In genomic region chr7:140010194-140010895, GRCh38 we compare ENCODE assay signal across 28 cellular contexts. TPM values are rescaled to one million over a fixed set of nuclear protein-coding genes. Genes with fewer than 3 reads are reported as not detected.
A peak's percentile ranks its signal among the peaks of the same experiment; 100 is the strongest.
DNase-seq lines count a peak whose midpoint lies in the region; ATAC-seq and TF ChIP-seq lines count a peak whose summit lies in the region.
"Had no signal": no experiment of that assay in that cellular context is flagged by ENCODE, and none has a peak within 500 bp of the region (broad histone marks: within the 10 kb centered on the region; RNA-seq: fewer than 3 reads in every experiment).

No MANE protein-coding gene starts in this region.

- no peaks in the 10 kb centered on the region for H3K4me1 Mint-ChIP-seq in activated CD8-positive, alpha-beta memory T cell treated with anti-CD3 and anti-CD28 coated beads, Interleukin-2, amount 10 ng/mL, durations not matched to agents 7 days and 5 days

- TF ChIP-seq CTCF in WERI-Rb-1 (IDR thresholded peaks at IDR 0.05; ENCODE audit: low read depth, low read length) = no peak

- no peaks in the 10 kb centered on the region for H3K36me3 ChIP-seq in WERI-Rb-1
- H3K36me3 ChIP-seq: SJSA1, uterus had no signal

- no peaks in the 10 kb centered on the region for H3K27me3 Mint-ChIP-seq in activated CD8-positive, alpha-beta memory T cell treated with anti-CD3 and anti-CD28 coated beads, Interleukin-2, amount 10 ng/mL, durations not matched to agents 7 days and 5 days
- H3K27me3 Mint-ChIP-seq: activated CD8-positive, alpha-beta T cell treated with anti-CD3 and anti-CD28 coated beads for 36 hours; dendritic cell treated with granulocyte-macrophage colony-stimulating factor and Interleukin-4, amounts not matched to agents 40 ng/mL and 50 ng/mL, for 4 days had no signal

- no peak overlapping the region for H3K27ac Mint-ChIP-seq in activated CD8-positive, alpha-beta memory T cell treated with anti-CD3 and anti-CD28 coated beads, Interleukin-2, amount 10 ng/mL, durations not matched to agents 7 days and 5 days
- H3K27ac Mint-ChIP-seq: activated CD8-positive, alpha-beta T cell treated with anti-CD3 and anti-CD28 coated beads for 36 hours; activated naive CD4-positive, alpha-beta T cell treated with anti-CD3 and anti-CD28 coated beads for 36 hours; dendritic cell treated with granulocyte-macrophage colony-stimulating factor and Interleukin-4, amounts not matched to agents 40 ng/mL and 50 ng/mL, for 4 days; memory B cell; nephron progenitor cell; T-helper 1 cell treated with Interleukin-12 subunit alpha and Interleukin-12 subunit beta and Interleukin-4 antibody, amounts not matched to agents 30 μg/mL and 1 μg/mL, for 36 hours had no signal

- no peak overlapping the region for H3K4me3 ChIP-seq in WERI-Rb-1 (ENCODE audit: low read depth, low read length)
- H3K4me3 ChIP-seq: BLaER1 treated with 17β-estradiol and CSF1 and Interleukin-3, amounts not matched to agents 10 nM and 100 nM; GM23248; left lung; SJSA1; stomach; uterus had no signal

- CTCF ChIA-PET in activated CD8-positive, alpha-beta memory T cell treated with anti-CD3 and anti-CD28 coated beads, Interleukin-2, amount 10 ng/mL, durations not matched to agents 7 days and 5 days (lab: Charles Lee) = interaction anchor here (1.1 kb wide), 1 partner anchor 365 kb away, joined by 3 read pairs; no protein-coding TSS in a partner anchor

- ATAC-seq in GM21723 (IDR thresholded peaks at IDR 0.05; ENCODE audit: unreplicated experiment) = no peak
- ATAC-seq in activated CD8-positive, alpha-beta memory T cell treated with anti-CD3 and anti-CD28 coated beads, Interleukin-2, amount 10 ng/mL, durations not matched to agents 7 days and 5 days = no peak
- ATAC-seq: activated CD8-positive, alpha-beta T cell treated with anti-CD3 and anti-CD28 coated beads for 36 hours; left lung had no signal

- in situ Hi-C loops in ACHN (cut with HindIII; ENCODE audit: low pct_ligation_motif_present, low pct_unique_long_range_greater_than_20kb, low sequenced_read_pairs) = loop anchor here (25.0 kb wide), 2 partner anchors 398 to 523 kb away; partner anchors contain the start of gene KLRG2

- no peaks in the 10 kb centered on the region for H3K9me3 Mint-ChIP-seq in activated CD8-positive, alpha-beta memory T cell treated with anti-CD3 and anti-CD28 coated beads, Interleukin-2, amount 10 ng/mL, durations not matched to agents 7 days and 5 days (ENCODE audit: low read depth)
- H3K9me3 Mint-ChIP-seq: activated CD8-positive, alpha-beta T cell treated with anti-CD3 and anti-CD28 coated beads for 36 hours; activated naive CD4-positive, alpha-beta T cell treated with anti-CD3 and anti-CD28 coated beads for 36 hours; dendritic cell treated with granulocyte-macrophage colony-stimulating factor and Interleukin-4, amounts not matched to agents 40 ng/mL and 50 ng/mL, for 4 days; memory B cell; nephron progenitor cell; T-helper 1 cell treated with Interleukin-12 subunit alpha and Interleukin-12 subunit beta and Interleukin-4 antibody, amounts not matched to agents 30 μg/mL and 1 μg/mL, for 36 hours had no signal

- no peak overlapping the region for H3K4me3 Mint-ChIP-seq in activated CD8-positive, alpha-beta memory T cell treated with anti-CD3 and anti-CD28 coated beads, Interleukin-2, amount 10 ng/mL, durations not matched to agents 7 days and 5 days
- H3K4me3 Mint-ChIP-seq: activated CD8-positive, alpha-beta T cell treated with anti-CD3 and anti-CD28 coated beads for 36 hours; activated naive CD4-positive, alpha-beta T cell treated with anti-CD3 and anti-CD28 coated beads for 36 hours; dendritic cell treated with granulocyte-macrophage colony-stimulating factor and Interleukin-4, amounts not matched to agents 40 ng/mL and 50 ng/mL, for 4 days; memory B cell; nephron progenitor cell; T-helper 1 cell treated with Interleukin-12 subunit alpha and Interleukin-12 subunit beta and Interleukin-4 antibody, amounts not matched to agents 30 μg/mL and 1 μg/mL, for 36 hours had no signal

- no peaks in the 10 kb centered on the region for H3K36me3 Mint-ChIP-seq in activated CD8-positive, alpha-beta memory T cell treated with anti-CD3 and anti-CD28 coated beads, Interleukin-2, amount 10 ng/mL, durations not matched to agents 7 days and 5 days

- no peaks in the 10 kb centered on the region for H3K9me3 ChIP-seq in WERI-Rb-1 (ENCODE audit: severe bottlenecking)
- H3K9me3 ChIP-seq: BLaER1 treated with 17β-estradiol and CSF1 and Interleukin-3, amounts not matched to agents 10 nM and 100 nM; left lung; SJSA1; stomach; uterus had no signal

- no peak overlapping the region for H3K27ac ChIP-seq in WERI-Rb-1
- H3K27ac ChIP-seq: BLaER1 treated with 17β-estradiol and CSF1 and Interleukin-3, amounts not matched to agents 10 nM and 100 nM; GM23248; left lung; parathyroid adenoma; RWPE1; SJSA1; stomach; uterus had no signal

- H3K27me3 ChIP-seq in WERI-Rb-1 (ENCODE audit: insufficient read depth, low read depth, severe bottlenecking) = no peaks in the 10 kb centered on the region
- H3K27me3 ChIP-seq: BLaER1 treated with 17β-estradiol and CSF1 and Interleukin-3, amounts not matched to agents 10 nM and 100 nM; left lung; SJSA1; stomach; uterus had no signal

- DNase-seq in NCI-H748 (lab: John Stamatoyannopoulos, UW; ENCODE audit: unreplicated experiment) = peak; percentile 59
- no peak for DNase-seq in NCI-H748 treated with DMSO at 0.1 percent for 48 hours (lab: John Stamatoyannopoulos, UW)
- peak; percentile 74 for DNase-seq in NCI-H2227 (lab: John Stamatoyannopoulos, UW; ENCODE audit: unreplicated experiment)
- DNase-seq in WERI-Rb-1 = peak; percentile 54
- no peak for DNase-seq in ACHN
- DNase-seq in activated CD8-positive, alpha-beta memory T cell treated with anti-CD3 and anti-CD28 coated beads, Interleukin-2, amount 10 ng/mL, durations not matched to agents 7 days and 5 days = no peak
- DNase-seq: activated CD4-positive, CD25-positive, alpha-beta regulatory T cell treated with anti-CD3 and anti-CD28 coated beads, Interleukin-2, amount 50 U/mL, for 72 hours; activated CD8-positive, alpha-beta T cell treated with anti-CD3 and anti-CD28 coated beads for 36 hours; activated naive CD4-positive, alpha-beta T cell treated with anti-CD3 and anti-CD28 coated beads for 36 hours; DMS79; GDM1; GM23248; left lung; NCI-H1694 treated with DMSO at 0.1 percent for 48 hours; nephron progenitor cell; OCI-M1; stimulated activated CD4-positive, alpha-beta T cell treated with anti-CD3 and anti-CD28 coated beads, Interleukin-2, amount 100 ng/mL, for 24 hours; stimulated activated CD8-positive, alpha-beta memory T cell treated with anti-CD3 and anti-CD28 coated beads, Interleukin-4, amount 100 ng/mL, for 48 hours; stomach; uterus had no signal

RNA-seq across cellular contexts. Expression of gene PARP12, which starts 52.4 kb away (rescaled TPM):
- 100 to 1,000 TPM; 104 to 215 TPM for total RNA-seq in activated CD8-positive, alpha-beta memory T cell treated with anti-CD3 and anti-CD28 coated beads, Interleukin-2, amount 10 ng/mL, durations not matched to agents 7 days and 5 days

Comparison
In these comparisons a context has a peak if more than half of its experiments do, and no peak if none do; other contexts are left out.
1. DNase-seq: peak in NCI-H748 (single experiment), NCI-H2227 (single experiment) and WERI-Rb-1 (single experiment); none in NCI-H748 treated with DMSO at 0.1 percent for 48 hours (single experiment), ACHN (single experiment) and activated CD8-positive, alpha-beta memory T cell treated with anti-CD3 and anti-CD28 coated beads, Interleukin-2, amount 10 ng/mL, durations not matched to agents 7 days and 5 days (single experiment).